Comparison of ENCODE assay signal across 10 cellular contexts in genomic region chr10:22333667-22334282, GRCh38. TPM values are rescaled to one million over a fixed set of nuclear protein-coding genes. Genes with fewer than 3 reads are reported as not detected.
DNase-seq lines count a peak whose midpoint lies in the region; ATAC-seq, FAIRE-seq and TF ChIP-seq lines count a peak whose summit lies in the region.
"Had no signal": no experiment of that assay in that cellular context is flagged by ENCODE, and none has a peak within 500 bp of the region (broad histone marks: within the 10 kb centered on the region; RNA-seq: fewer than 3 reads in every experiment).

No MANE protein-coding gene starts in this region.

- BruUV-seq in GM12878 (replicated peaks; lab: Mats Ljungman, UMichigan) = no TSS peak

- TF ChIP-seq POLR2A in GM12878 (IDR thresholded peaks at IDR 0.05; ENCODE audit: low read depth, low read length) = no peak

- intact Hi-C loops in GM12878 (cut with micrococcal nuclease; ENCODE audit: unreplicated experiment) = no loop called here
- intact Hi-C loops in sciatic nerve (cut with DNase I) = no loop called here

- FAIRE-seq in GM12878 (lab: Jason Lieb, UNC) = no peak

- H3K27ac ChIP-seq in BLaER1 = peak overlapping the region; percentile 98
- H3K27ac ChIP-seq in GM12878 (ENCODE audit: control insufficient read depth, insufficient read depth) = no peak overlapping the region
- H3K27ac ChIP-seq: foreskin keratinocyte had no signal

- H3K79me2 ChIP-seq in GM12878 (ENCODE audit: control insufficient read depth, insufficient read depth, low read length) = no peaks in the 10 kb centered on the region

- no peak for TF ChIP-seq EP300 in GM12878 (IDR thresholded peaks at IDR 0.05; ENCODE audit: borderline replicate concordance in 1 of 2, control insufficient read depth in 1 of 2, low read depth in 2 of 2, low read length in 2 of 2)

- H3K4me1 ChIP-seq in BLaER1 (peaks cover 13% of the 10 kb centered on the region), GM12878 (ENCODE audit: control insufficient read depth, insufficient read depth, low read length) (peaks cover 24% of the 10 kb centered on the region)

- H4K20me1 ChIP-seq in BLaER1 = peaks cover 20% of the 10 kb centered on the region
- no peaks in the 10 kb centered on the region for H4K20me1 ChIP-seq in GM12878 (ENCODE audit: control insufficient read depth, insufficient read depth)

- RAD21 ChIA-PET in GM12878 (lab: Charles Lee; ENCODE audit: unreplicated experiment) = no interaction called here

- WGBS in GM12878 (ENCODE audit: insufficient coverage, insufficient replicate concordance, low lambda C conversion rate, missing lambda C conversion rate) = 93% methylated on average over 25 of the region's 25 CpGs

- peaks cover 0 to 10% of the 10 kb centered on the region in 2 donors for H3K36me3 Mint-ChIP-seq in naive B cell

- H3K27ac Mint-ChIP-seq in naive B cell = peak overlapping the region; percentile 32 to 96 (median 84)

- no peak for TF ChIP-seq RAD21 in GM12878 (IDR thresholded peaks at IDR 0.05; ENCODE audit: insufficient read depth, low read depth, low read length)

- peaks cover 12 to 24% (median 22%) of the 10 kb centered on the region in 3 donors for H3K4me1 Mint-ChIP-seq in naive B cell

- TF ChIP-seq CTCF in GM20000 (IDR thresholded peaks at IDR 0.05; ENCODE audit: extremely low read depth, missing control alignments) (no peak), GM12878 (IDR thresholded peaks at IDR 0.05 in 2 of 3, conservative IDR thresholded peaks at IDR 0.05 in 1 of 3; ENCODE audit: control insufficient read depth in 2 of 3, extremely low read depth in 1 of 3, insufficient read depth in 1 of 3, low read depth in 3 of 3, low read length in 3 of 3) (no peak)

- peaks cover 95% of the 10 kb centered on the region for H3K27me3 ChIP-seq in BLaER1
- H3K27me3 ChIP-seq in GM12878 (replicated peaks in 1 of 2; ENCODE audit: control insufficient read depth in 2 of 2, insufficient read depth in 2 of 2, low read length in 1 of 2) = peaks cover 8 to 23% of the 10 kb centered on the region in 2 experiments

- H3K27me3 Mint-ChIP-seq in naive B cell = peaks cover 0 to 22% (median 20%) of the 10 kb centered on the region in 3 donors

- H3K4me2 ChIP-seq in BLaER1 = peak overlapping the region; percentile 79
- H3K4me2 ChIP-seq in GM12878 (ENCODE audit: control insufficient read depth, insufficient read depth) = peak overlapping the region; percentile 66

- POLR2A ChIA-PET in GM12878 (lab: Charles Lee) = no interaction called here

- no peak for ATAC-seq in GM12878
- no peak for ATAC-seq in naive B cell (ENCODE audit: low read depth in 2 of 2)
- no peak for ATAC-seq in sciatic nerve

- H3K4me3 ChIP-seq in BLaER1 (peak overlapping the region; percentile 77), GM12878 (peak overlapping the region; percentile 4; the same call in 1 of the 2 replicates)

- peak; percentile 20 for DNase-seq in GM20000 (ENCODE audit: low spot score)
- DNase-seq in GM12878 (ENCODE audit: low read depth, low spot score) = no peak
- no peak for DNase-seq in naive B cell
- no peak for DNase-seq in SHP77 (lab: John Stamatoyannopoulos, UW)
- DNase-seq in NCI-H187 treated with DMSO at 0.1 percent for 48 hours (lab: John Stamatoyannopoulos, UW) = no peak
- no peak for DNase-seq in sciatic nerve (ENCODE audit: low spot score)
- no peak for DNase-seq in NOMO-1 treated with dmso at 0.1 percent for 144 hours (lab: John Stamatoyannopoulos, UW; ENCODE audit: unreplicated experiment)
- DNase-seq: foreskin keratinocyte, NCI-H1694 had no signal

- peaks cover 0 to 9% (median 6%) of the 10 kb centered on the region in 7 donors for H3K9me3 Mint-ChIP-seq in naive B cell

- H3K36me3 ChIP-seq in BLaER1 (peaks cover 10% of the 10 kb centered on the region; the same call in 1 of the 2 replicates), GM12878 (ENCODE audit: control insufficient read depth in 2 of 2, insufficient read depth in 2 of 2, low read length in 1 of 2) (peaks cover 2 to 13% of the 10 kb centered on the region in 2 experiments; a peak in 3 of 4 replicates)

- H2AFZ ChIP-seq in GM12878 (ENCODE audit: control insufficient read depth, low read depth, low read length) = peak overlapping the region; percentile 34; the same call in 1 of the 2 replicates

- CTCF ChIA-PET in GM12878 (lab: Yijun Ruan, JAX) = no interaction called here

- in situ Hi-C loops in GM12878 (cut with MboI) = no loop called here

- H3K9ac ChIP-seq in BLaER1 (peak overlapping the region; percentile 92), GM12878 (ENCODE audit: control insufficient read depth, insufficient read depth, low read length) (no peak overlapping the region)

- H3K9me3 ChIP-seq in BLaER1 (peaks cover 19% of the 10 kb centered on the region), GM12878 (replicated peaks; ENCODE audit: control insufficient read depth, insufficient read depth, low read length) (no peaks in the 10 kb centered on the region; the same call in 2 of the 3 replicates)

- SMC1A ChIA-PET in GM12878 (lab: Charles Lee; ENCODE audit: uncharacterized antibody, unreplicated experiment) = no interaction called here

- peak overlapping the region; percentile 63 to 91 (median 85) for H3K4me3 Mint-ChIP-seq in naive B cell

TF ChIP-seq in GM12878, 131 proteins besides CTCF, POLR2A, EP300 and RAD21:
- no peak for TF ChIP-seq SUPT20H (IDR thresholded peaks at IDR 0.05; ENCODE audit: borderline replicate concordance, control insufficient read depth, low read depth, low read length)
- no peak for TF ChIP-seq KLF5 (IDR thresholded peaks at IDR 0.05; ENCODE audit: partially characterized antibody)

RNA-seq across cellular contexts. Expression of gene SPAG6, which starts 11.5 kb away (rescaled TPM):
- total RNA-seq in GM12878 (2013; cell fraction: nucleolus; rRNA removed) = 0.21 and 0.49 TPM in 2 replicates
- total RNA-seq in GM12878 (2014; rRNA removed) (0.27 and 0.51 TPM in 2 replicates), GM12878 (2014; rRNA removed; fragmentation: Illumina TruSeq; extraction: Trizol) (0.40 and 0.60 TPM in 2 replicates), GM12878 (2021) (0.21 and 0.36 TPM in 2 replicates), sciatic nerve (0.31 TPM)
- 0.10 TPM for polyA plus RNA-seq in GM12878 (2011; ENCODE audit: low read depth)
- polyA plus RNA-seq in GM12878 (2011; rRNA removed) (0.34 and 0.71 TPM in 2 replicates), GM12878 (2014; fragmentation: Illumina TruSeq; extraction: Trizol) (0.53 and 0.95 TPM in 2 replicates), GM12878 (2014; fragmentation: Nextera tagmentation; extraction: Ambion mirVana) (under 1 TPM; 0.13 to 0.26 TPM), GM12878 (2014; rRNA removed) (0.65 and 0.99 TPM in 2 replicates), GM12878 (2016; fragmentation: Nextera tagmentation; extraction: Ambion mirVana) (under 1 TPM in 1 of 2 experiments, not detected in 1; 0.43 TPM), naive B cell (ENCODE audit: low read depth in 6 of 6) (not detected)
- polyA plus RNA-seq in GM12878 (2011; cell fraction: cytosol; rRNA removed) = 0.16 and 0.25 TPM in 2 replicates
- polyA plus RNA-seq in GM12878 (2011; cell fraction: nucleus; rRNA removed) = 0.30 and 0.38 TPM in 2 replicates
- 0.21 and 0.24 TPM in 2 replicates for polyA plus RNA-seq in GM12878 (2012)
- polyA minus RNA-seq in GM12878 (2011; rRNA and poly(A)+ RNA removed) = 0.21 and 0.22 TPM in 2 replicates
- not detected in 2 replicates for polyA minus RNA-seq in GM12878 (2011; cell fraction: cytosol; rRNA and poly(A)+ RNA removed)
- 0.36 TPM in 1 of 2 replicates, not detected in the other for polyA minus RNA-seq in GM12878 (2011; cell fraction: nucleus; rRNA and poly(A)+ RNA removed)
- total RNA-seq: foreskin keratinocyte had no signal
- polyA plus RNA-seq: foreskin keratinocyte had no signal

RNA-seq across cellular contexts. Expression of gene BMI1, which starts 12.9 kb away (rescaled TPM):
- total RNA-seq in GM12878 (2013; cell fraction: nucleolus; rRNA removed) = 43.7 and 47.2 TPM in 2 replicates
- total RNA-seq in GM12878 (2014; rRNA removed) (27.5 and 34.6 TPM in 2 replicates), GM12878 (2014; rRNA removed; fragmentation: Illumina TruSeq; extraction: Trizol) (31.5 and 32.4 TPM in 2 replicates), GM12878 (2021) (29.1 and 29.4 TPM in 2 replicates), sciatic nerve (62.7 TPM)
- polyA plus RNA-seq in GM12878 (2011; ENCODE audit: low read depth) = 10.5 TPM
- polyA plus RNA-seq in GM12878 (2011; rRNA removed) (49.7 and 70.6 TPM in 2 replicates), GM12878 (2014; fragmentation: Illumina TruSeq; extraction: Trizol) (32.1 and 39.0 TPM in 2 replicates), GM12878 (2014; fragmentation: Nextera tagmentation; extraction: Ambion mirVana) (10 to 100 TPM in 1 of 2 experiments, 1 to 10 TPM in 1; 8.0 to 12.4 TPM), GM12878 (2014; rRNA removed) (24.2 and 24.6 TPM in 2 replicates), GM12878 (2016; fragmentation: Nextera tagmentation; extraction: Ambion mirVana) (10 to 100 TPM; 17.4 to 19.5 TPM), naive B cell (ENCODE audit: low read depth in 6 of 6) (10 to 100 TPM; 28.3 to 45.7 (median 33.3) TPM)
- polyA plus RNA-seq in GM12878 (2011; cell fraction: cytosol; rRNA removed) = 20.6 and 22.9 TPM in 2 replicates
- 77.8 and 78.2 TPM in 2 replicates for polyA plus RNA-seq in GM12878 (2011; cell fraction: nucleus; rRNA removed)
- polyA plus RNA-seq in GM12878 (2012) = 25.9 and 26.9 TPM in 2 replicates
- polyA minus RNA-seq in GM12878 (2011; rRNA and poly(A)+ RNA removed) = 47.5 and 83.2 TPM in 2 replicates
- 16.7 and 33.9 TPM in 2 replicates for polyA minus RNA-seq in GM12878 (2011; cell fraction: cytosol; rRNA and poly(A)+ RNA removed)
- polyA minus RNA-seq in GM12878 (2011; cell fraction: nucleus; rRNA and poly(A)+ RNA removed) = 18.1 and 22.3 TPM in 2 replicates

RNA-seq across cellular contexts. Expression of gene COMMD3, which starts 17.6 kb away (rescaled TPM):
- 52.1 and 56.3 TPM in 2 replicates for total RNA-seq in GM12878 (2013; cell fraction: nucleolus; rRNA removed)
- total RNA-seq in GM12878 (2014; rRNA removed) (65.3 and 70.9 TPM in 2 replicates), GM12878 (2014; rRNA removed; fragmentation: Illumina TruSeq; extraction: Trizol) (64.5 and 72.3 TPM in 2 replicates), GM12878 (2021) (68.0 and 74.3 TPM in 2 replicates), sciatic nerve (53.3 TPM)
- polyA plus RNA-seq in GM12878 (2011; ENCODE audit: low read depth) = 65.1 TPM
- polyA plus RNA-seq in GM12878 (2011; rRNA removed) (101 and 151 TPM in 2 replicates), GM12878 (2014; fragmentation: Illumina TruSeq; extraction: Trizol) (68.1 and 74.9 TPM in 2 replicates), GM12878 (2014; fragmentation: Nextera tagmentation; extraction: Ambion mirVana) (100 to 1,000 TPM; 238 to 248 TPM), GM12878 (2014; rRNA removed) (60.9 and 64.7 TPM in 2 replicates), GM12878 (2016; fragmentation: Nextera tagmentation; extraction: Ambion mirVana) (100 to 1,000 TPM; 171 to 205 TPM), naive B cell (ENCODE audit: low read depth in 6 of 6) (100 to 1,000 TPM in 5 of 6 donors, 10 to 100 TPM in 1; 86.5 to 140 (median 110) TPM)
- polyA plus RNA-seq in GM12878 (2011; cell fraction: cytosol; rRNA removed) = 33.9 and 35.7 TPM in 2 replicates
- polyA plus RNA-seq in GM12878 (2011; cell fraction: nucleus; rRNA removed) = 63.7 and 81.5 TPM in 2 replicates
- polyA plus RNA-seq in GM12878 (2012) = 65.2 and 75.4 TPM in 2 replicates
- 16.1 and 21.0 TPM in 2 replicates for polyA minus RNA-seq in GM12878 (2011; rRNA and poly(A)+ RNA removed)
- polyA minus RNA-seq in GM12878 (2011; cell fraction: cytosol; rRNA and poly(A)+ RNA removed) = 2.5 and 4.7 TPM in 2 replicates
- 21.8 and 26.3 TPM in 2 replicates for polyA minus RNA-seq in GM12878 (2011; cell fraction: nucleus; rRNA and poly(A)+ RNA removed)
